1 cellular context compared by ENCODE assay signal in the genomic region with DNA sequence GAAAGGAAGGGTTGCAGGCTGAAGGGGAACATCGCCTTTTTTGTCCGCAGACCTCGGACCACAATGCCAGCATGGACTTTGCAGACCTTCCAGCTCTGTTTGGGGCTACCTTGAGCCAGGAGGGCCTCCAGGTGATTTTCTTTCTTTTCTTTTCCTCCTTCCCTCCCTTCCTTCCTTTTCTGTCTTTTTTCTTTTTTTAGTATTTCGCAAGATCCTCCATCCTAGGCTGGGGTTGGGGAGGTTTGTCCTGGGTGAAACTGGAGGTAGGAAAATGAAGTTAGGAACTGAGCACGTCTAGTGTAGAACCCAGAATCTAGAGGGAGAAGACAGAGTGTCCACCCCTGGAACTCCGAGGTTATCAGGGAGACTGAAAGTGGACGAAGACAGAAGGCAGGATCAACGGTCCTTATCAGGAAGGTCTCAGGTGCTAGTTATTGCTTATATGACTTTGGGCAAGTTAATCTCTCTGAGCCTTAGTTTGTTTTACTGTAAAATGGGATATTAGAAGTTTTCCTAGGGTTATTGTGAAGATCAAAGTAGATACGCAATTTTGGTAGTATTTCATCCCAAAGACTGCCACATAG.
TF ChIP-seq lines count a peak whose summit lies in the region.

No MANE protein-coding gene starts in this region.

TF ChIP-seq in GM12878, 131 proteins besides CTCF, POLR2A, EP300 and RAD21:
- TF ChIP-seq POU2F2 (IDR thresholded peaks at IDR 0.05; ENCODE audit: borderline replicate concordance, low read depth, low read length) (0 out of 3 replicates have a peak, but pooled peaks have one; percentile 1), FOS (IDR thresholded peaks at IDR 0.05; ENCODE audit: borderline replicate concordance, extremely low read depth, insufficient read length) (no peak)
TF ChIP-seq in GM12878: peak in this region for 1.
